ENCODE assay signal across 9 cellular contexts in genomic region chr1:16138772-16139221, GRCh38. TPM values are rescaled to one million over a fixed set of nuclear protein-coding genes. Genes with fewer than 3 reads are reported as not detected.
DNase-seq lines count a peak whose midpoint lies in the region; ATAC-seq and TF ChIP-seq lines count a peak whose summit lies in the region.
"Had no signal": no experiment of that assay in that cellular context is flagged by ENCODE, and none has a peak within 500 bp of the region (broad histone marks: within the 10 kb centered on the region; RNA-seq: fewer than 3 reads in every experiment).

No MANE protein-coding gene starts in this region.

- intact Hi-C loops in lower lobe of right lung (cut with DNase I): no loop called here

- H3K4me1 ChIP-seq in lower lobe of right lung: peaks cover 48% of the 10 kb centered on the region

- H3K36me3 ChIP-seq in lower lobe of right lung: peaks cover 47% of the 10 kb centered on the region

- no peak overlapping the region for H3K4me3 ChIP-seq in cardiac fibroblast (replicated peaks in 1 of 2; ENCODE audit: low read depth in 2 of 2, low read length in 2 of 2)
- no peak overlapping the region for H3K4me3 ChIP-seq in lower lobe of right lung

- DNase-seq in 8988T: peak; percentile 83
- DNase-seq in HT1080 (ENCODE audit: low read depth): peak; percentile 96
- DNase-seq in cardiac fibroblast (ENCODE audit: low read depth in 2 of 2): peak in 1 of 2 donors; percentile 52
- DNase-seq in lower lobe of right lung: no peak
- DNase-seq in putamen (ENCODE audit: low spot score): no peak
- no peak for DNase-seq in activated gamma-delta T cell (lab: John Stamatoyannopoulos, UW)
- no peak for DNase-seq in NCI-H774 (lab: John Stamatoyannopoulos, UW)
- DNase-seq in retina: no peak
- DNase-seq: activated CD8-positive, alpha-beta T cell treated with anti-CD3 and anti-CD28 coated beads, Interleukin-2, amount 10 ng/mL, durations not matched to agents 7 days and 5 days had no signal

- no peak for ATAC-seq in lower lobe of right lung

- no peaks in the 10 kb centered on the region for H3K27me3 ChIP-seq in lower lobe of right lung (ENCODE audit: low read depth)

- H3K9me3 ChIP-seq in lower lobe of right lung: no peaks in the 10 kb centered on the region

- H3K27ac ChIP-seq in lower lobe of right lung: peak overlapping the region; percentile 63

- TF ChIP-seq CTCF in cardiac fibroblast (IDR thresholded peaks at IDR 0.05; ENCODE audit: low read depth, low read length) (peak; percentile 21), lower lobe of right lung (IDR thresholded peaks at IDR 0.05) (no peak)

RNA-seq across cellular contexts. Expression of gene EPHA2, which starts 17.1 kb away (rescaled TPM):
- total RNA-seq in HT1080 (2014; rRNA removed; shearing (Covaris generic)): 99.1 and 114 TPM in 2 replicates
- polyA plus RNA-seq in HT1080 (2015; cell fraction: cytosol; rRNA removed): 162 and 178 TPM in 2 replicates
- polyA plus RNA-seq in HT1080 (2015; cell fraction: nucleus; rRNA removed): 370 and 375 TPM in 2 replicates
- 20.4 TPM for total RNA-seq in lower lobe of right lung
- total RNA-seq: activated CD8-positive, alpha-beta T cell treated with anti-CD3 and anti-CD28 coated beads, Interleukin-2, amount 10 ng/mL, durations not matched to agents 7 days and 5 days had no signal

Comparison
In these comparisons a context has a peak if more than half of its experiments do, and no peak if none do; other contexts are left out.
1. DNase-seq: peak in 8988T (single experiment) and HT1080 (single experiment); none in lower lobe of right lung (single experiment), putamen (single experiment), activated gamma-delta T cell (single experiment), NCI-H774 (single experiment) and retina (single experiment).